ENCODE assay signal across 20 cellular contexts in genomic region chr5:167952278-167952990, GRCh38.
DNase-seq lines count a peak whose midpoint lies in the region; ATAC-seq and TF ChIP-seq lines count a peak whose summit lies in the region.
"Had no signal": no experiment of that assay in that cellular context is flagged by ENCODE, and none has a peak within 500 bp of the region (broad histone marks: within the 10 kb centered on the region; RNA-seq: fewer than 3 reads in every experiment).

No MANE protein-coding gene starts in this region.

- H3K9me3 Mint-ChIP-seq in neural progenitor cell: peaks cover 22% of the 10 kb centered on the region

- H3K27me3 Mint-ChIP-seq in neural progenitor cell (ENCODE audit: insufficient read depth, low read depth): no peaks in the 10 kb centered on the region
- H3K27me3 Mint-ChIP-seq: activated CD4-positive, alpha-beta memory T cell treated with anti-CD3 and anti-CD28 coated beads for 36 hours; activated naive CD8-positive, alpha-beta T cell had no signal

- H3K27ac ChIP-seq in Panc1 (ENCODE audit: low read length) (no peak overlapping the region), neural progenitor cell (no peak overlapping the region)
- H3K27ac ChIP-seq: brain microvascular endothelial cell, neutrophil, tibial artery, WERI-Rb-1 had no signal

- H3K4me3 ChIP-seq in Panc1 (ENCODE audit: low read depth in 2 of 2, low read length in 2 of 2) (peak overlapping the region; percentile 11 to 26), neural progenitor cell (no peak overlapping the region), mucosa of descending colon (no peak overlapping the region)
- H3K4me3 ChIP-seq: tibial artery had no signal

- H3K27ac Mint-ChIP-seq in neural progenitor cell: peak overlapping the region; percentile 55
- H3K27ac Mint-ChIP-seq: activated CD4-positive, alpha-beta memory T cell treated with anti-CD3 and anti-CD28 coated beads for 36 hours; activated naive CD8-positive, alpha-beta T cell; CD4-positive, alpha-beta T cell; T-helper 17 cell had no signal

- POLR2A ChIA-PET in Panc1 (lab: Charles Lee): interaction anchor here (0.6 kb wide), 1 partner anchor 145 kb away, joined by 11 read pairs; no protein-coding TSS in a partner anchor

- no peaks in the 10 kb centered on the region for H4K20me1 ChIP-seq in neural progenitor cell (ENCODE audit: low read depth)

- peak overlapping the region; percentile 41 for H3K4me3 Mint-ChIP-seq in neural progenitor cell
- H3K4me3 Mint-ChIP-seq: activated CD4-positive, alpha-beta memory T cell treated with anti-CD3 and anti-CD28 coated beads for 36 hours; activated naive CD8-positive, alpha-beta T cell; activated T-cell treated with anti-CD3 and anti-CD28 coated beads, Interleukin-2, amount 50 U/mL, for 4 hours; CD4-positive, alpha-beta T cell; T-helper 17 cell had no signal

- H3K4me2 ChIP-seq in neural progenitor cell: no peak overlapping the region

- H3K4me1 ChIP-seq in Panc1 (ENCODE audit: control insufficient read depth, insufficient read depth, low read length) (peaks cover 9% of the 10 kb centered on the region), neural progenitor cell (no peaks in the 10 kb centered on the region), mucosa of descending colon (ENCODE audit: low read depth) (no peaks in the 10 kb centered on the region)

- peaks cover 49% of the 10 kb centered on the region for H3K4me1 Mint-ChIP-seq in neural progenitor cell
- H3K4me1 Mint-ChIP-seq: T-helper 17 cell had no signal

- no peak for TF ChIP-seq CTCF in Panc1 (IDR thresholded peaks at IDR 0.05)
- no peak for TF ChIP-seq CTCF in neural progenitor cell (IDR thresholded peaks at IDR 0.05)
- TF ChIP-seq CTCF in mucosa of descending colon (IDR thresholded peaks at IDR 0.05): no peak

- no peaks in the 10 kb centered on the region for H3K79me2 ChIP-seq in neural progenitor cell (ENCODE audit: low read depth)

- ATAC-seq in Panc1 (peak; percentile 92), left ventricle myocardium superior (peak; percentile 62), mucosa of descending colon (no peak), GM18511 (IDR thresholded peaks at IDR 0.05; ENCODE audit: unreplicated experiment) (no peak)
- ATAC-seq: activated T-cell treated with anti-CD3 and anti-CD28 coated beads, Interleukin-2, amount 50 U/mL, for 4 hours; T-helper 17 cell had no signal

- intact Hi-C loops in Panc1 (cut with micrococcal nuclease; ENCODE audit: unreplicated experiment): no loop called here
- intact Hi-C loops in left ventricle myocardium superior (cut with micrococcal nuclease): no loop called here
- intact Hi-C loops in mucosa of descending colon (cut with DNase I, micrococcal nuclease): no loop called here

- CTCF ChIA-PET in Panc1 (lab: Charles Lee): no interaction called here

- in situ Hi-C loops in Caki2 (cut with HindIII; ENCODE audit: low pct_unique_long_range_greater_than_20kb, low sequenced_read_pairs): no loop called here
- in situ Hi-C loops in Panc1 (cut with HindIII; ENCODE audit: low pct_unique_long_range_greater_than_20kb, low sequenced_read_pairs): no loop called here

- no peaks in the 10 kb centered on the region for H3F3A ChIP-seq in neural progenitor cell (ENCODE audit: low read depth)

- H3K36me3 ChIP-seq in Panc1 (ENCODE audit: control insufficient read depth, insufficient read depth, low read length) (no peaks in the 10 kb centered on the region), neural progenitor cell (no peaks in the 10 kb centered on the region), mucosa of descending colon (ENCODE audit: low read depth) (no peaks in the 10 kb centered on the region)
- H3K36me3 ChIP-seq: brain microvascular endothelial cell, neutrophil, tibial artery, WERI-Rb-1 had no signal

- H2AFZ ChIP-seq in neural progenitor cell (replicated peaks): no peak overlapping the region

- no peaks in the 10 kb centered on the region for H3K9me3 ChIP-seq in Panc1 (ENCODE audit: control insufficient read depth, insufficient read depth, low read depth, low read length)
- no peaks in the 10 kb centered on the region for H3K9me3 ChIP-seq in neural progenitor cell (ENCODE audit: low read depth)
- H3K9me3 ChIP-seq in mucosa of descending colon: no peaks in the 10 kb centered on the region
- H3K9me3 ChIP-seq: neutrophil, tibial artery had no signal

- H3K9ac ChIP-seq in neural progenitor cell: no peak overlapping the region

- DNase-seq in Caki2 (ENCODE audit: low read depth) (peak; percentile 65), Panc1 (ENCODE audit: low read depth, low spot score) (no peak), left ventricle myocardium superior (peak; percentile 42), neural progenitor cell (ENCODE audit: low spot score) (peak; percentile 12), AG08395 (ENCODE audit: low spot score) (no peak), mucosa of descending colon (no peak), NCI-H2107 treated with DMSO at 0.1 percent for 48 hours (lab: John Stamatoyannopoulos, UW; ENCODE audit: unreplicated experiment) (no peak)
- DNase-seq: activated CD4-positive, alpha-beta memory T cell treated with anti-CD3 and anti-CD28 coated beads for 36 hours; activated T-cell treated with anti-CD3 and anti-CD28 coated beads, Interleukin-2, amount 50 U/mL, for 4 hours; brain microvascular endothelial cell; CD4-positive, alpha-beta T cell; DND-41; NCI-H146; stimulated activated naive CD4-positive, alpha-beta T cell; T-helper 17 cell; tibial artery; WERI-Rb-1 had no signal

- BruUV-seq in Panc1 (replicated peaks; lab: Mats Ljungman, UMichigan): no TSS peak

- H3K36me3 Mint-ChIP-seq in neural progenitor cell: peaks cover 22% of the 10 kb centered on the region
- H3K36me3 Mint-ChIP-seq: activated CD4-positive, alpha-beta memory T cell treated with anti-CD3 and anti-CD28 coated beads for 36 hours; activated naive CD8-positive, alpha-beta T cell had no signal

- no peaks in the 10 kb centered on the region; the same call in none of the 2 replicates for H3K27me3 ChIP-seq in Panc1 (ENCODE audit: control insufficient read depth, insufficient read depth, low read length)
- H3K27me3 ChIP-seq in neural progenitor cell: no peaks in the 10 kb centered on the region
- H3K27me3 ChIP-seq: brain microvascular endothelial cell, neutrophil, tibial artery had no signal

Comparison
In these comparisons a context has a peak if more than half of its experiments do, and no peak if none do; other contexts are left out.
1. DNase-seq: peak in Caki2 (single experiment), left ventricle myocardium superior (single experiment) and neural progenitor cell (single experiment); none in Panc1 (single experiment), AG08395 (single experiment), mucosa of descending colon (0 of 3) and NCI-H2107 treated with DMSO at 0.1 percent for 48 hours (single experiment).
2. ATAC-seq: peak in Panc1 (single experiment) and left ventricle myocardium superior (single experiment); none in mucosa of descending colon (single experiment) and GM18511 (single experiment).
3. H3K4me3 ChIP-seq: peak in Panc1 (2 of 2); none in neural progenitor cell (single experiment) and mucosa of descending colon (single experiment).